ENCODE assay signal across 13 cellular contexts in the genomic region with DNA sequence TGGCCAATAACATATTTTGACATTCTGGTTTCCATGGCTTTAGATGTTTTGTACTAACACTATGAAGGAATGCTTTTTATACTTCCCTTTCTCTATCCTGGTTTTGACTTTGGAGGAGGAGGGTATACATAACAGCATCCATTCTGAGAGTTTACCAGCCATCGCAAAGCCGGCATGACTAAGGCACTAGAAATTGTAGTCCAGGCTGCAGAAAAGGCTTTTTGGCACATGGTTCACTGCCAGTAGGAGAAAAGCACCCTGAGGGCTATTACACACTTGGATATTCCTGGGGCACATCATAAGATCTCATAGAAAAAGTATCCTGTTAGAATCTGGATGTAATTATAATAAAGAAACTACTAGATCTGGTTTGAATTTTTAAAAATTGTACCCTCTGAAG.
DNase-seq lines count a peak whose midpoint lies in the region; ATAC-seq and TF ChIP-seq lines count a peak whose summit lies in the region.
"Had no signal": no experiment of that assay in that cellular context is flagged by ENCODE, and none has a peak within 500 bp of the region (broad histone marks: within the 10 kb centered on the region; RNA-seq: fewer than 3 reads in every experiment).

No MANE protein-coding gene starts in this region.

- H3K27me3 ChIP-seq in CD8-positive, alpha-beta memory T cell (ENCODE audit: insufficient read depth, low read length, poor library complexity, severe bottlenecking): no peaks in the 10 kb centered on the region
- H3K27me3 ChIP-seq: right lobe of liver had no signal

- H3K9me3 Mint-ChIP-seq in CD8-positive, alpha-beta memory T cell: no peaks in the 10 kb centered on the region
- H3K9me3 Mint-ChIP-seq in natural killer cell: no peaks in the 10 kb centered on the region
- H3K9me3 Mint-ChIP-seq in stimulated activated memory B cell treated with anti-CD40 and anti-IgM and Interleukin-4, amounts not matched to agents 10 μg/mL and 1 μg/mL and 100 μg/mL, for 72 hours: no peaks in the 10 kb centered on the region

- H3K9me3 ChIP-seq in CD8-positive, alpha-beta memory T cell (ENCODE audit: low read length): no peaks in the 10 kb centered on the region
- H3K9me3 ChIP-seq: right lobe of liver had no signal

- peak overlapping the region; percentile 14 to 88 (median 58) for H3K27ac Mint-ChIP-seq in CD8-positive, alpha-beta memory T cell
- peak overlapping the region; percentile 78 to 89 for H3K27ac Mint-ChIP-seq in natural killer cell
- H3K27ac Mint-ChIP-seq in stimulated activated memory B cell treated with anti-CD40 and anti-IgM and Interleukin-4, amounts not matched to agents 10 μg/mL and 1 μg/mL and 100 μg/mL, for 72 hours: no peak overlapping the region

- intact Hi-C loops in natural killer cell (cut with micrococcal nuclease): no loop called here

- peaks cover 41 to 60% (median 49%) of the 10 kb centered on the region in 3 donors for H3K4me1 Mint-ChIP-seq in CD8-positive, alpha-beta memory T cell
- H3K4me1 Mint-ChIP-seq in natural killer cell: peaks cover 26 to 30% of the 10 kb centered on the region in 2 donors
- H3K4me1 Mint-ChIP-seq in stimulated activated memory B cell treated with anti-CD40 and anti-IgM and Interleukin-4, amounts not matched to agents 10 μg/mL and 1 μg/mL and 100 μg/mL, for 72 hours: peaks cover 12% of the 10 kb centered on the region

- H3K4me3 Mint-ChIP-seq in CD8-positive, alpha-beta memory T cell: peak overlapping the region in 1 of 7 donors; percentile 49
- H3K4me3 Mint-ChIP-seq in natural killer cell: no peak overlapping the region
- no peak overlapping the region for H3K4me3 Mint-ChIP-seq in stimulated activated memory B cell treated with anti-CD40 and anti-IgM and Interleukin-4, amounts not matched to agents 10 μg/mL and 1 μg/mL and 100 μg/mL, for 72 hours

- POLR2A ChIA-PET in CD8-positive, alpha-beta memory T cell (lab: Charles Lee): no interaction called here

- H3K36me3 ChIP-seq in CD8-positive, alpha-beta memory T cell (ENCODE audit: insufficient read depth, low read length): peaks cover 8% of the 10 kb centered on the region

- H3K4me3 ChIP-seq in CD8-positive, alpha-beta memory T cell (ENCODE audit: low read length): no peak overlapping the region
- H3K4me3 ChIP-seq: right lobe of liver had no signal

- TF ChIP-seq CTCF in natural killer cell (IDR thresholded peaks at IDR 0.05): no peak

- H3K4me1 ChIP-seq in CD8-positive, alpha-beta memory T cell (ENCODE audit: insufficient read depth, low read length): peaks cover 34% of the 10 kb centered on the region
- H3K4me1 ChIP-seq: right lobe of liver had no signal

- no peak for DNase-seq in CD8-positive, alpha-beta memory T cell
- DNase-seq in HS-5 (ENCODE audit: low read depth) (peak; percentile 19), cerebellar cortex (ENCODE audit: low spot score) (peak; percentile 10), natural killer cell (no peak), NK-92 (lab: John Stamatoyannopoulos, UW; ENCODE audit: unreplicated experiment) (no peak)
- DNase-seq: central memory CD4-positive, alpha-beta T cell; HCEC 1CT; NCI-H1105 treated with DMSO at 0.1 percent for 48 hours; NCI-H524; right lobe of liver had no signal

- H3K36me3 Mint-ChIP-seq in CD8-positive, alpha-beta memory T cell: peaks cover 15 to 66% (median 26%) of the 10 kb centered on the region in 3 donors
- no peaks in the 10 kb centered on the region for H3K36me3 Mint-ChIP-seq in natural killer cell
- H3K36me3 Mint-ChIP-seq in stimulated activated memory B cell treated with anti-CD40 and anti-IgM and Interleukin-4, amounts not matched to agents 10 μg/mL and 1 μg/mL and 100 μg/mL, for 72 hours: peaks cover 36% of the 10 kb centered on the region

- H3K27me3 Mint-ChIP-seq in CD8-positive, alpha-beta memory T cell: no peaks in the 10 kb centered on the region
- no peaks in the 10 kb centered on the region for H3K27me3 Mint-ChIP-seq in natural killer cell (ENCODE audit: low read depth in 2 of 2)
- no peaks in the 10 kb centered on the region for H3K27me3 Mint-ChIP-seq in stimulated activated memory B cell treated with anti-CD40 and anti-IgM and Interleukin-4, amounts not matched to agents 10 μg/mL and 1 μg/mL and 100 μg/mL, for 72 hours

- no peak overlapping the region for H3K27ac ChIP-seq in CD8-positive, alpha-beta memory T cell (ENCODE audit: low read depth, low read length)
- H3K27ac ChIP-seq: right lobe of liver had no signal

- no peak for ATAC-seq in natural killer cell
- ATAC-seq in GM18870 (IDR thresholded peaks at IDR 0.05; ENCODE audit: unreplicated experiment): no peak
- no peak for ATAC-seq in stimulated activated memory B cell treated with anti-CD40 and anti-IgM and Interleukin-4, amounts not matched to agents 10 μg/mL and 1 μg/mL and 100 μg/mL, for 72 hours
- ATAC-seq: esophagus mucosa, right lobe of liver had no signal

- CTCF ChIA-PET in CD8-positive, alpha-beta memory T cell (lab: Charles Lee): no interaction called here

Comparison
In these comparisons a context has a peak if more than half of its experiments do, and no peak if none do; other contexts are left out.
1. DNase-seq: peak in HS-5 (single experiment) and cerebellar cortex (single experiment); none in CD8-positive, alpha-beta memory T cell (0 of 5), natural killer cell (single experiment) and NK-92 (single experiment).